7 cellular contexts compared by ENCODE assay signal in the genomic region with DNA sequence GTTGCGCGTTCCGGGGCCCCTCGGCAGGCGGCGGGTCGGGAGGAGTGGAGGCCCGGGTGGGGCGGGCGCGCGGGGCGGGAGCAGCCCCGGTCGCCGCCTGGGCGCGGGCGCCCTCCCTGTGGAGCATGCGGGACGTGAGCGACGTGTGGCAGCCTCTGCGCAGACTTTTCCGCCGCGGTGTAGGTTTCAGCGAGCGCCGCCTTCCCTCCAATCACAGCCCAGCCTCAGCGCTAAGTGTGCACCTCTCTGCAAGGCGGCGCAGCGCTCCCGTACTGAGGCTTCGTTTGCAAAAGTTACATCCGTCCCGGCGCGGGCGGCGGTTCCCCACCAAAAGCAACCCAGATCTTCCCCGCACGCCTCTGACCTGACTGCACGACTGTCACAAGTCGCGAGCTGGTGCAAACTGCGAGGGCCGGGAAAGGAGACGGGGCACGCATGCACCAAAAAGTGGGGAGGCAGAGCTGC. TPM values are rescaled to one million over a fixed set of nuclear protein-coding genes. Genes with fewer than 3 reads are reported as not detected.
DNase-seq lines count a peak whose midpoint lies in the region; ATAC-seq and TF ChIP-seq lines count a peak whose summit lies in the region.

No MANE protein-coding gene starts in this region.

- peak overlapping the region; percentile 26 for H3K9ac ChIP-seq in fibroblast of lung (ENCODE audit: insufficient read depth, low read length)

- peak; percentile 46 to 64 for DNase-seq in NOMO-1 (lab: John Stamatoyannopoulos, UW; ENCODE audit: unreplicated experiment in 2 of 2)
- peak; percentile 88 to 91 for DNase-seq in activated T-cell treated with anti-CD3 and anti-CD28 coated beads, Interleukin-2, amount 50 U/mL, for 48 hours
- DNase-seq in fibroblast of lung (ENCODE audit: low read depth in 2 of 2) = peak; percentile 44 to 62
- peak; percentile 79 for DNase-seq in nephron progenitor cell

- H3K27ac ChIP-seq in fibroblast of lung (ENCODE audit: insufficient read depth, low read length) = no peak overlapping the region

- peak overlapping the region; percentile 98 for H3K4me2 ChIP-seq in fibroblast of lung (ENCODE audit: extremely low read depth, insufficient read depth, low read length)

- H3K27me3 ChIP-seq in fibroblast of lung (ENCODE audit: control insufficient read depth, insufficient read depth, low read length) = no peaks in the 10 kb centered on the region

- peak overlapping the region; percentile 34 to 82 (median 55) for H3K4me3 ChIP-seq in fibroblast of lung (replicated peaks in 1 of 4; ENCODE audit: control extremely low read depth in 1 of 4, insufficient read depth in 1 of 4, low read depth in 3 of 4, low read length in 4 of 4)

- peaks cover 17% of the 10 kb centered on the region for H3K4me1 ChIP-seq in fibroblast of lung (ENCODE audit: control insufficient read depth, extremely low read depth, insufficient read depth, low read length)

- peaks cover 7% of the 10 kb centered on the region for H3K9me3 Mint-ChIP-seq in nephron progenitor cell
- no peaks in the 10 kb centered on the region for H3K9me3 Mint-ChIP-seq in stimulated activated naive CD8-positive, alpha-beta T cell treated with anti-CD3 and anti-CD28 coated beads, Interleukin-15, Interleukin-2, amounts not matched to agents 100 ng/mL and 50 ng/mL, for 24 hours

- H3K79me2 ChIP-seq in fibroblast of lung (ENCODE audit: control insufficient read depth, insufficient read depth, low read length) = peaks cover 12% of the 10 kb centered on the region

- H3K27ac Mint-ChIP-seq in nephron progenitor cell = peak overlapping the region; percentile 98
- H3K27ac Mint-ChIP-seq in stimulated activated naive CD8-positive, alpha-beta T cell treated with anti-CD3 and anti-CD28 coated beads, Interleukin-15, Interleukin-2, amounts not matched to agents 100 ng/mL and 50 ng/mL, for 24 hours = peak overlapping the region; percentile 98

- H3K27me3 Mint-ChIP-seq in nephron progenitor cell (ENCODE audit: low read depth, poor library complexity) = peaks cover 24% of the 10 kb centered on the region
- H3K27me3 Mint-ChIP-seq in stimulated activated naive CD8-positive, alpha-beta T cell treated with anti-CD3 and anti-CD28 coated beads, Interleukin-15, Interleukin-2, amounts not matched to agents 100 ng/mL and 50 ng/mL, for 24 hours = no peaks in the 10 kb centered on the region

- ATAC-seq in GM18520 (IDR thresholded peaks at IDR 0.05; ENCODE audit: unreplicated experiment) (peak; percentile 27), HG02885 (IDR thresholded peaks at IDR 0.05; ENCODE audit: poor library complexity, unreplicated experiment) (peak; percentile 53)

- H3K4me1 Mint-ChIP-seq in nephron progenitor cell = peaks cover 41% of the 10 kb centered on the region
- H3K4me1 Mint-ChIP-seq in stimulated activated naive CD8-positive, alpha-beta T cell treated with anti-CD3 and anti-CD28 coated beads, Interleukin-15, Interleukin-2, amounts not matched to agents 100 ng/mL and 50 ng/mL, for 24 hours (ENCODE audit: low read depth) = peaks cover 47% of the 10 kb centered on the region

- no peak overlapping the region for H2AFZ ChIP-seq in fibroblast of lung (ENCODE audit: low read length)

- peak overlapping the region; percentile 88 for H3K4me3 Mint-ChIP-seq in nephron progenitor cell
- H3K4me3 Mint-ChIP-seq in stimulated activated naive CD8-positive, alpha-beta T cell treated with anti-CD3 and anti-CD28 coated beads, Interleukin-15, Interleukin-2, amounts not matched to agents 100 ng/mL and 50 ng/mL, for 24 hours = peak overlapping the region; percentile 86

- H3K36me3 Mint-ChIP-seq in nephron progenitor cell (ENCODE audit: low read depth) = peaks cover 10% of the 10 kb centered on the region
- H3K36me3 Mint-ChIP-seq in stimulated activated naive CD8-positive, alpha-beta T cell treated with anti-CD3 and anti-CD28 coated beads, Interleukin-15, Interleukin-2, amounts not matched to agents 100 ng/mL and 50 ng/mL, for 24 hours (ENCODE audit: low read depth) = peaks cover 8% of the 10 kb centered on the region

- no peaks in the 10 kb centered on the region for H4K20me1 ChIP-seq in fibroblast of lung (ENCODE audit: control insufficient read depth, extremely low read depth, insufficient read depth, low read length)

- H3K36me3 ChIP-seq in fibroblast of lung (ENCODE audit: control insufficient read depth, insufficient read depth, low read length) = no peaks in the 10 kb centered on the region

- TF ChIP-seq CTCF in fibroblast of lung (conservative IDR thresholded peaks at IDR 0.05 in 1 of 2, IDR thresholded peaks at IDR 0.05 in 1 of 2; ENCODE audit: low read depth in 1 of 2, low read length in 2 of 2) (no peak), nephron progenitor cell (IDR thresholded peaks at IDR 0.05) (no peak)

- no peaks in the 10 kb centered on the region for H3K9me3 ChIP-seq in fibroblast of lung (ENCODE audit: control insufficient read depth, insufficient read depth, low read depth, low read length)

RNA-seq across cellular contexts. Expression of a gene that starts 1.2 kb away (rescaled TPM):
- total RNA-seq in fibroblast of lung = 22.9 and 25.8 TPM in 2 replicates
- 14.2 and 15.5 TPM in 2 replicates for polyA plus RNA-seq in fibroblast of lung
- polyA plus RNA-seq in fibroblast of lung (2012) = 21.8 and 22.1 TPM in 2 replicates
- polyA minus RNA-seq in fibroblast of lung (ENCODE audit: low replicate concordance) = 36.3 and 37.4 TPM in 2 replicates
